8 cellular contexts compared by ENCODE assay signal in the genomic region with DNA sequence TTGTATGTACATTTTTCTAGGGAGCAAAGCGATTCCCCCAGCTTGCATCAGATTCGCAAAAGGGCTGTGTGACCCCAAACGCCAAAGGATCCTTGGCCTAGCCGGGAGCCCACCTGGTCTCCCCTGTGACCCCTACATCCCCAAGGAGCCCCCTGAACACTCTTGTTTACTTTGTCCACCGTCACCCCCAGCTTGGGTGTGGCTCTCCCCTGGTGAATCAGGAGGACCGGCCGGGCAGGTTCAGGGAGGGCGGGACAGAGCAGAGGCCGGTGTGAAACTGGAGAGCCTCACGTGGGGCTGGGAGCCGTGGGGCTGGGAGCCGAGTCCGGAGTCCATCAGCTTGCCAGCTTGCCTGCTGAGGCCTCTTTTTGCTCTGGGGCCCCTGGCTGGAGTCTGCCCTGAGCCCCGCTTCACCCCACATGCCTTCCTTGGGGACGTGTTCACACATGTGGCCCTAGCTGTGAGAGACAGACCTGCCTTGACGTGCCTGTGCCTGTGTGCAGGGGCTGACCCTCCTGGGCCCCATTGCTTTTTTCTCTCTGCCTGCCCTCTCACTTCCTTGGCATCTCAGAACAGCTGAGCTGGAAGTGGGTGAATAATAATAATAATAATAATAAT. TPM values are rescaled to one million over a fixed set of nuclear protein-coding genes. Genes with fewer than 3 reads are reported as not detected.
DNase-seq lines count a peak whose midpoint lies in the region; TF ChIP-seq lines count a peak whose summit lies in the region.

No MANE protein-coding gene starts in this region.

- no peaks in the 10 kb centered on the region for H3K9me3 ChIP-seq in Caco-2

- intact Hi-C loops in Caco-2 (cut with micrococcal nuclease; ENCODE audit: unreplicated experiment), result loop anchor here (2.0 kb wide), 1 partner anchor 544 kb away; no protein-coding TSS in a partner anchor

- no peaks in the 10 kb centered on the region for H3K27me3 ChIP-seq in Caco-2 (replicated peaks; ENCODE audit: control insufficient read depth, insufficient read depth, low read length)

- TF ChIP-seq CTCF in Caco-2 (IDR thresholded peaks at IDR 0.05; ENCODE audit: insufficient read depth in 1 of 2, low read depth in 1 of 2, low read length in 1 of 2, severe bottlenecking in 1 of 2, unreplicated experiment in 1 of 2) (no peak), fibroblast of the aortic adventitia (IDR thresholded peaks at IDR 0.05; ENCODE audit: insufficient read depth, low read length) (no peak), neural crest cell (conservative IDR thresholded peaks at IDR 0.05) (no peak)

- peaks cover 7% of the 10 kb centered on the region for H3K36me3 ChIP-seq in Caco-2 (ENCODE audit: control insufficient read depth, insufficient read depth, low read length)

- CTCF ChIA-PET in Caco-2 (lab: Charles Lee), result no interaction called here
- CTCF ChIA-PET in activated CD4-positive, alpha-beta memory T cell treated with anti-CD3 and anti-CD28 coated beads, Interleukin-2, amount 10 ng/mL, durations not matched to agents 7 days and 5 days (lab: Charles Lee), result no interaction called here

- H3K4me3 ChIP-seq in Caco-2 (ENCODE audit: low read depth, low read length) (peak overlapping the region; percentile 71), fibroblast of the aortic adventitia (ENCODE audit: low read depth, low read length) (peak overlapping the region; percentile 93)

- peaks cover 18% of the 10 kb centered on the region for H3K4me1 Mint-ChIP-seq in Caco-2 (ENCODE audit: low read depth, unreplicated experiment)
- peaks cover 70% of the 10 kb centered on the region for H3K4me1 Mint-ChIP-seq in activated CD4-positive, alpha-beta memory T cell treated with anti-CD3 and anti-CD28 coated beads, Interleukin-2, amount 10 ng/mL, durations not matched to agents 7 days and 5 days
- H3K4me1 Mint-ChIP-seq in neural crest cell, result peaks cover 66% of the 10 kb centered on the region

- H3K4me3 Mint-ChIP-seq in Caco-2 (ENCODE audit: unreplicated experiment), result peak overlapping the region; percentile 84
- H3K4me3 Mint-ChIP-seq in activated CD4-positive, alpha-beta memory T cell treated with anti-CD3 and anti-CD28 coated beads, Interleukin-2, amount 10 ng/mL, durations not matched to agents 7 days and 5 days, result peak overlapping the region; percentile 75
- H3K4me3 Mint-ChIP-seq in neural crest cell, result peak overlapping the region; percentile 95

- BruUV-seq in Caco-2 (replicated peaks; lab: Mats Ljungman, UMichigan), result no TSS peak

- peak; percentile 97 for DNase-seq in Caco-2
- DNase-seq in HS-27A (ENCODE audit: low read depth), result peak; percentile 34
- DNase-seq in activated CD4-positive, alpha-beta memory T cell treated with anti-CD3 and anti-CD28 coated beads, Interleukin-2, amount 10 ng/mL, durations not matched to agents 7 days and 5 days, result peak; percentile 16
- DNase-seq in fibroblast of the aortic adventitia (ENCODE audit: low read depth), result peak; percentile 44
- DNase-seq in neural crest cell (ENCODE audit: low read depth, low spot score), result no peak
- no peak for DNase-seq in pons (ENCODE audit: low spot score)
- no peak for DNase-seq in NCI-H1092 treated with DMSO at 0.1 percent for 48 hours (lab: John Stamatoyannopoulos, UW)
- no peak for DNase-seq in NOMO-1 (lab: John Stamatoyannopoulos, UW; ENCODE audit: unreplicated experiment in 2 of 2)

- no peaks in the 10 kb centered on the region for H3K9me3 Mint-ChIP-seq in Caco-2 (ENCODE audit: unreplicated experiment)
- H3K9me3 Mint-ChIP-seq in activated CD4-positive, alpha-beta memory T cell treated with anti-CD3 and anti-CD28 coated beads, Interleukin-2, amount 10 ng/mL, durations not matched to agents 7 days and 5 days, result no peaks in the 10 kb centered on the region
- H3K9me3 Mint-ChIP-seq in neural crest cell, result no peaks in the 10 kb centered on the region

- H3K27ac Mint-ChIP-seq in Caco-2 (ENCODE audit: unreplicated experiment) (peak overlapping the region; percentile 93), neural crest cell (ENCODE audit: unreplicated experiment) (no peak overlapping the region)
- H3K27ac Mint-ChIP-seq in activated CD4-positive, alpha-beta memory T cell treated with anti-CD3 and anti-CD28 coated beads, Interleukin-2, amount 10 ng/mL, durations not matched to agents 7 days and 5 days, result peak overlapping the region; percentile 11

- H3K27me3 Mint-ChIP-seq in Caco-2 (ENCODE audit: insufficient read depth, unreplicated experiment) (no peaks in the 10 kb centered on the region), neural crest cell (ENCODE audit: low read depth) (no peaks in the 10 kb centered on the region)
- H3K27me3 Mint-ChIP-seq in activated CD4-positive, alpha-beta memory T cell treated with anti-CD3 and anti-CD28 coated beads, Interleukin-2, amount 10 ng/mL, durations not matched to agents 7 days and 5 days, result no peaks in the 10 kb centered on the region

- H3K4me1 ChIP-seq in Caco-2, result peaks cover 6% of the 10 kb centered on the region; the same call in 1 of the 2 replicates

- H3K36me3 Mint-ChIP-seq in Caco-2 (ENCODE audit: insufficient read depth, unreplicated experiment) (peaks cover 75% of the 10 kb centered on the region), neural crest cell (ENCODE audit: low read depth) (peaks cover 4% of the 10 kb centered on the region)
- peaks cover 20% of the 10 kb centered on the region for H3K36me3 Mint-ChIP-seq in activated CD4-positive, alpha-beta memory T cell treated with anti-CD3 and anti-CD28 coated beads, Interleukin-2, amount 10 ng/mL, durations not matched to agents 7 days and 5 days (ENCODE audit: low read depth)

- POLR2A ChIA-PET in Caco-2 (lab: Charles Lee), result interaction anchor here (0.6 to 1.5 kb wide), 7 partner anchors 9 to 59 kb away, joined by 3 to 21 read pairs (median 5); partner anchors contain the start of genes ACTMAP, RAB4B and SNRPA
- POLR2A ChIA-PET in activated CD4-positive, alpha-beta memory T cell treated with anti-CD3 and anti-CD28 coated beads, Interleukin-2, amount 10 ng/mL, durations not matched to agents 7 days and 5 days (lab: Charles Lee), result no interaction called here

RNA-seq across cellular contexts. Expression of gene ITPKC, which starts 2.0 kb away (rescaled TPM):
- 28.5 and 31.2 TPM in 2 replicates for total RNA-seq in Caco-2 (2022)
- 1 to 10 TPM; 6.6 to 6.8 TPM for total RNA-seq in activated CD4-positive, alpha-beta memory T cell treated with anti-CD3 and anti-CD28 coated beads, Interleukin-2, amount 10 ng/mL, durations not matched to agents 7 days and 5 days
- total RNA-seq in fibroblast of the aortic adventitia (ENCODE audit: low replicate concordance), result 12.7 and 15.2 TPM in 2 replicates
- total RNA-seq in neural crest cell, result 12.8 and 13.9 TPM in 2 replicates

RNA-seq across cellular contexts. Expression of gene COQ8B, which starts 2.2 kb away (rescaled TPM):
- total RNA-seq in Caco-2 (2022) (30.9 and 35.7 TPM in 2 replicates), fibroblast of the aortic adventitia (ENCODE audit: low replicate concordance) (19.5 and 29.5 TPM in 2 replicates), neural crest cell (41.1 and 45.1 TPM in 2 replicates)
- total RNA-seq in activated CD4-positive, alpha-beta memory T cell treated with anti-CD3 and anti-CD28 coated beads, Interleukin-2, amount 10 ng/mL, durations not matched to agents 7 days and 5 days, result 10 to 100 TPM; 32.5 to 37.7 TPM

RNA-seq across cellular contexts. Expression of gene NUMBL, which starts 28.4 kb away (rescaled TPM):
- total RNA-seq in Caco-2 (2022) (21.1 and 22.0 TPM in 2 replicates), fibroblast of the aortic adventitia (ENCODE audit: low replicate concordance) (51.4 and 251 TPM in 2 replicates), neural crest cell (21.4 and 26.8 TPM in 2 replicates)
- 1 to 10 TPM; 4.8 to 5.8 TPM for total RNA-seq in activated CD4-positive, alpha-beta memory T cell treated with anti-CD3 and anti-CD28 coated beads, Interleukin-2, amount 10 ng/mL, durations not matched to agents 7 days and 5 days

RNA-seq across cellular contexts. Expression of gene ACTMAP, which starts 31.4 kb away (rescaled TPM):
- total RNA-seq in Caco-2 (2022) (28.0 and 29.2 TPM in 2 replicates), fibroblast of the aortic adventitia (ENCODE audit: low replicate concordance) (0.74 and 0.99 TPM in 2 replicates), neural crest cell (22.7 and 25.1 TPM in 2 replicates)
- 10 to 100 TPM; 18.1 to 18.8 TPM for total RNA-seq in activated CD4-positive, alpha-beta memory T cell treated with anti-CD3 and anti-CD28 coated beads, Interleukin-2, amount 10 ng/mL, durations not matched to agents 7 days and 5 days

RNA-seq across cellular contexts. Expression of gene SNRPA, which starts 32.1 kb away (rescaled TPM):
- total RNA-seq in Caco-2 (2022) (133 and 134 TPM in 2 replicates), fibroblast of the aortic adventitia (ENCODE audit: low replicate concordance) (19.1 and 29.8 TPM in 2 replicates), neural crest cell (213 and 214 TPM in 2 replicates)
- total RNA-seq in activated CD4-positive, alpha-beta memory T cell treated with anti-CD3 and anti-CD28 coated beads, Interleukin-2, amount 10 ng/mL, durations not matched to agents 7 days and 5 days, result 100 to 1,000 TPM; 145 to 151 TPM

Comparison
In these comparisons a context has a peak if more than half of its experiments do, and no peak if none do; other contexts are left out.
1. DNase-seq: peak in Caco-2 (2 of 2), HS-27A (single experiment), activated CD4-positive, alpha-beta memory T cell treated with anti-CD3 and anti-CD28 coated beads, Interleukin-2, amount 10 ng/mL, durations not matched to agents 7 days and 5 days (single experiment) and fibroblast of the aortic adventitia (single experiment); none in neural crest cell (single experiment), pons (single experiment), NCI-H1092 treated with DMSO at 0.1 percent for 48 hours (single experiment) and NOMO-1 (0 of 2).
2. Peak in every context shown above with its lines, with median percentiles within 50 percentile points of each other: H3K4me3 Mint-ChIP-seq.